In the genomic region with DNA sequence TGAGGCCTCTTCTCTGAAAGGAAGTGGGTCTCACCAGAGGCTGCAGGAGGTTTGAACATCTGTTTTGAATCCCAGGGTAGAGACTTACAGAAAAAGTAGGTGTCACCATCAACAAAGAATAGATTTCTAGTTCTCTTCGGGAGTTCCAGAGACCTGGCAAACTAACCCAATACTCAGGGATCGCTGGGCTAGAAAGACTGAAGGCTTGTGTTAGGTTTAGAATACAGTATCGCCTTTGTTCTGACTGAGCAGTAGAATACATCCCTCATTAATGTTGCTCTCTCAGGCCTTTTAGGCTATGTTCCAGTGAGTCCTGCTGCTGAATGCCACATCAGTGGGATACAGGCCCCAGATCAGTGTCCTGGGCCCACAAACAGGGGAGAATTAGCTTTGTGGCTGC, we compare ENCODE assay signal across 9 cellular contexts. TPM values are rescaled to one million over a fixed set of nuclear protein-coding genes. Genes with fewer than 3 reads are reported as not detected.
DNase-seq lines count a peak whose midpoint lies in the region; ATAC-seq and TF ChIP-seq lines count a peak whose summit lies in the region.
"Had no signal": no experiment of that assay in that cellular context is flagged by ENCODE, and none has a peak within 500 bp of the region (broad histone marks: within the 10 kb centered on the region; RNA-seq: fewer than 3 reads in every experiment).

No MANE protein-coding gene starts in this region.

- H3K9me3 Mint-ChIP-seq in endodermal cell, result no peaks in the 10 kb centered on the region

- H3K27ac Mint-ChIP-seq in endodermal cell, result peak overlapping the region; percentile 92

- H3K36me3 Mint-ChIP-seq in endodermal cell (ENCODE audit: low read depth), result peaks cover 2% of the 10 kb centered on the region

- H3K27ac ChIP-seq in endodermal cell (ENCODE audit: low read depth, low read length) (peak overlapping the region; percentile 77), upper lobe of left lung (peak overlapping the region; percentile 59 to 87 (median 75))

- H3K4me1 ChIP-seq in endodermal cell (ENCODE audit: control insufficient read depth, insufficient read depth, low read length), result peaks cover 36% of the 10 kb centered on the region
- peaks cover 23% of the 10 kb centered on the region for H3K4me1 ChIP-seq in mucosa of stomach (ENCODE audit: control insufficient read depth, insufficient read depth, low read length)
- H3K4me1 ChIP-seq in upper lobe of left lung, result peaks cover 35 to 67% (median 43%) of the 10 kb centered on the region in 4 donors

- H3K36me3 ChIP-seq in endodermal cell (ENCODE audit: control insufficient read depth, insufficient read depth, low read length), result no peaks in the 10 kb centered on the region
- no peaks in the 10 kb centered on the region for H3K36me3 ChIP-seq in mucosa of stomach (ENCODE audit: control insufficient read depth, insufficient read depth, low read length)
- H3K36me3 ChIP-seq in upper lobe of left lung, result no peaks in the 10 kb centered on the region

- H3K9me3 ChIP-seq in endodermal cell (ENCODE audit: control insufficient read depth, low read length) (no peaks in the 10 kb centered on the region), mucosa of stomach (ENCODE audit: control insufficient read depth, low read length) (no peaks in the 10 kb centered on the region), upper lobe of left lung (no peaks in the 10 kb centered on the region)

- H3K4me3 ChIP-seq in endodermal cell (ENCODE audit: low read length), result no peak overlapping the region
- H3K4me3 ChIP-seq in mucosa of stomach (ENCODE audit: low read length), result no peak overlapping the region
- no peak overlapping the region for H3K4me3 ChIP-seq in upper lobe of left lung
- H3K4me3 ChIP-seq: K562 had no signal

- H3K27me3 Mint-ChIP-seq in endodermal cell (ENCODE audit: insufficient read depth), result no peaks in the 10 kb centered on the region

- DNase-seq in RPMI7951 (ENCODE audit: low read depth) (peak; percentile 58), endodermal cell (no peak), upper lobe of left lung (no peak), NCI-H1694 treated with DMSO at 0.1 percent for 48 hours (lab: John Stamatoyannopoulos, UW) (no peak), NCI-H1048 (lab: John Stamatoyannopoulos, UW) (no peak)

- no peaks in the 10 kb centered on the region for H3K27me3 ChIP-seq in endodermal cell (ENCODE audit: control insufficient read depth, insufficient read depth, low read length, poor library complexity, severe bottlenecking)
- no peaks in the 10 kb centered on the region for H3K27me3 ChIP-seq in mucosa of stomach (ENCODE audit: control insufficient read depth, insufficient read depth, low read length)
- H3K27me3 ChIP-seq in upper lobe of left lung, result no peaks in the 10 kb centered on the region

- TF ChIP-seq EP300 in upper lobe of left lung (IDR thresholded peaks at IDR 0.05), result no peak

- TF ChIP-seq CTCF in endodermal cell (conservative IDR thresholded peaks at IDR 0.05) (no peak), upper lobe of left lung (IDR thresholded peaks at IDR 0.05) (no peak)

- no peak overlapping the region for H3K4me3 Mint-ChIP-seq in endodermal cell

- 67 to 93% methylated on average over 1 to 3 of the region's 3 CpGs for WGBS in endodermal cell (ENCODE audit: insufficient coverage in 1 of 2, insufficient read length in 1 of 2), 2 experiments
- 65 to 83% methylated on average over 2 to 3 of the region's 3 CpGs for WGBS in upper lobe of left lung, 2 donors

- H3K4me1 Mint-ChIP-seq in endodermal cell, result peaks cover 32% of the 10 kb centered on the region

- ATAC-seq in upper lobe of left lung (ENCODE audit: low FRiP score in 2 of 2) (no peak), GM18520 (IDR thresholded peaks at IDR 0.05; ENCODE audit: unreplicated experiment) (no peak)
- ATAC-seq: K562 had no signal

- no peak for TF ChIP-seq POLR2A in upper lobe of left lung (IDR thresholded peaks at IDR 0.05)

- H3K9ac ChIP-seq in endodermal cell (ENCODE audit: extremely low read depth, low read length, poor library complexity, severe bottlenecking), result peak overlapping the region; percentile 24
- H3K9ac ChIP-seq in mucosa of stomach (ENCODE audit: low read length), result peak overlapping the region; percentile 18

RNA-seq across cellular contexts. Expression of gene RUSC2, which starts 27.2 kb away (rescaled TPM):
- 6.4 and 7.6 TPM in 2 replicates for total RNA-seq in RPMI7951 (2014; rRNA removed; shearing (Covaris generic))
- 10 to 100 TPM; 17.2 to 21.0 TPM for total RNA-seq in endodermal cell
- polyA plus RNA-seq in endodermal cell (2013, experiment 1 of 2), result 16.3 TPM
- 15.9 TPM for polyA plus RNA-seq in endodermal cell (2013, experiment 2 of 2)
- 10 to 100 TPM; 16.0 to 42.7 (median 28.0) TPM for total RNA-seq in upper lobe of left lung
- total RNA-seq: OCI-LY7 had no signal
